1 cellular context compared by ENCODE assay signal in genomic region chr9:91795500-91796241, GRCh38.
TF ChIP-seq lines count a peak whose summit lies in the region.

No MANE protein-coding gene starts in this region.

TF ChIP-seq in HEK293, 187 proteins besides CTCF, POLR2A, EP300 and RAD21 (continued from another document):
- TF ChIP-seq, protein P1, sequence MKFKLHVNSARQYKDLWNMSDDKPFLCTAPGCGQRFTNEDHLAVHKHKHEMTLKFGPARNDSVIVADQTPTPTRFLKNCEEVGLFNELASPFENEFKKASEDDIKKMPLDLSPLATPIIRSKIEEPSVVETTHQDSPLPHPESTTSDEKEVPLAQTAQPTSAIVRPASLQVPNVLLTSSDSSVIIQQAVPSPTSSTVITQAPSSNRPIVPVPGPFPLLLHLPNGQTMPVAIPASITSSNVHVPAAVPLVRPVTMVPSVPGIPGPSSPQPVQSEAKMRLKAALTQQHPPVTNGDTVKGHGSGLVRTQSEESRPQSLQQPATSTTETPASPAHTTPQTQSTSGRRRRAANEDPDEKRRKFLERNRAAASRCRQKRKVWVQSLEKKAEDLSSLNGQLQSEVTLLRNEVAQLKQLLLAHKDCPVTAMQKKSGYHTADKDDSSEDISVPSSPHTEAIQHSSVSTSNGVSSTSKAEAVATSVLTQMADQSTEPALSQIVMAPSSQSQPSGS (tag by site-specific recombination; IDR thresholded peaks at IDR 0.05; ENCODE audit: low read depth): peak; percentile 20; the same call in 1 of the 2 replicates
- TF ChIP-seq KLF17 (tag by site-specific recombination; IDR thresholded peaks at IDR 0.05): peak; percentile 76; the same call in 1 of the 2 replicates
- TF ChIP-seq ZSCAN16 (tag by site-specific recombination; IDR thresholded peaks at IDR 0.05): no peak
- no peak for TF ChIP-seq ZNF266 (tag by site-specific recombination; IDR thresholded peaks at IDR 0.05; ENCODE audit: low read depth)
- TF ChIP-seq ZNF416 (tag by site-specific recombination; IDR thresholded peaks at IDR 0.05): no peak
- no peak for TF ChIP-seq ZNF544 (tag by site-specific recombination; IDR thresholded peaks at IDR 0.05)
- no peak for TF ChIP-seq ZNF26 (tag by site-specific recombination; IDR thresholded peaks at IDR 0.05)
TF ChIP-seq in HEK293: peak in this region for 36.
